In the genomic region with DNA sequence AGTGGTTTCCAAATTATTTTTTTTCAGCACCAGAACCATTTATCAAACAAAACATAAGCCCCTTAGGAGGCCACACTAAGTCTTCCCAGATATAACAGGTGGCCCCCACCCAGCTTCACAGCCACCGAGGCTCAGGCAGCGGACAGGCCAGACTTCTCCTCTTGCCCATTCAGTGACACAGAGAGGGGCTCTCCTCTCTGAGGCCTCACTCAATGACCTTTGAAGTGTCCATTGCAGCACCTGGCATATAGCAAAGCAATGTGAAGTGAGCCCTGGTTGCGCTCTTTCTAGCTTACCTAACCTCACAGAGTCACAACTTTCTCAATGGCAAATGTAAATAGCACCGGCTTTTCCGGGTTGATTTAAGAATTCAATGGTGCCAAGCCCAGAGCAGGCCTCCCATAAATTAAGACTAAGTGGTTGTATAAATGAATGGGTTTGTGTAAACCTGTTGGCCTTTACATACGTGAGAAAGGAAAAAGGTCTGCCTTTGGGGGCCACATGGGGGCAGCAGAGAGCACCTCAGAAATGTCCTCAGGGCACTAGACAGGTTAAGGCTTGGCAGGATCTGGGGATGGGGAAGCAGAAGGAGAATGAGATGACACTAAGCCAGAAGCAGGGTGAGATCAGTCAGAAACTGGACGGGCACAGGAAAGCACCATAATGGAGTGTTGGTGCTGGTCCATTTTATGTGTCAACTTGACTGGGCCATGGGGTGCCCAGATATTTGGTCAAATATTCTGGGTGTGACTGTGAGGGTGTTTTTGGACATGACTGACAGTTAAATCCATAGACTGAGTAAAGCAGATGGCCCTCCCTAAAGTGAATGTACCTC, we compare ENCODE assay signal across 1 cellular context.
TF ChIP-seq lines count a peak whose summit lies in the region.

No MANE protein-coding gene starts in this region.

TF ChIP-seq in H1, 55 proteins besides CTCF, POLR2A, EP300 and RAD21 (continued from another document):
- TF ChIP-seq, protein P1, sequence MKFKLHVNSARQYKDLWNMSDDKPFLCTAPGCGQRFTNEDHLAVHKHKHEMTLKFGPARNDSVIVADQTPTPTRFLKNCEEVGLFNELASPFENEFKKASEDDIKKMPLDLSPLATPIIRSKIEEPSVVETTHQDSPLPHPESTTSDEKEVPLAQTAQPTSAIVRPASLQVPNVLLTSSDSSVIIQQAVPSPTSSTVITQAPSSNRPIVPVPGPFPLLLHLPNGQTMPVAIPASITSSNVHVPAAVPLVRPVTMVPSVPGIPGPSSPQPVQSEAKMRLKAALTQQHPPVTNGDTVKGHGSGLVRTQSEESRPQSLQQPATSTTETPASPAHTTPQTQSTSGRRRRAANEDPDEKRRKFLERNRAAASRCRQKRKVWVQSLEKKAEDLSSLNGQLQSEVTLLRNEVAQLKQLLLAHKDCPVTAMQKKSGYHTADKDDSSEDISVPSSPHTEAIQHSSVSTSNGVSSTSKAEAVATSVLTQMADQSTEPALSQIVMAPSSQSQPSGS (IDR thresholded peaks at IDR 0.05; ENCODE audit: low read length) = no peak
- TF ChIP-seq TBP (IDR thresholded peaks at IDR 0.05; ENCODE audit: low read depth, low read length) = no peak
- no peak for TF ChIP-seq PHF8 (conservative IDR thresholded peaks at IDR 0.05; ENCODE audit: low read depth, low read length)
- TF ChIP-seq BCL11A (IDR thresholded peaks at IDR 0.05; ENCODE audit: low read depth in 2 of 2, low read length in 2 of 2) = no peak
